8 cellular contexts compared by ENCODE assay signal in genomic region chr1:221743416-221744208, GRCh38. TPM values are rescaled to one million over a fixed set of nuclear protein-coding genes. Genes with fewer than 3 reads are reported as not detected.
DNase-seq lines count a peak whose midpoint lies in the region; ATAC-seq and TF ChIP-seq lines count a peak whose summit lies in the region.

No MANE protein-coding gene starts in this region.

- H3K27ac Mint-ChIP-seq in activated naive CD4-positive, alpha-beta T cell treated with anti-CD3 and anti-CD28 coated beads, Interleukin-2, amount 50 U/mL, for 24 hours: peak overlapping the region; percentile 71
- peak overlapping the region in 1 of 2 donors; percentile 78 for H3K27ac Mint-ChIP-seq in activated naive CD4-positive, alpha-beta T cell treated with anti-CD3 and anti-CD28 coated beads, Interleukin-2, amount 50 U/mL, for 72 hours
- peak overlapping the region; percentile 92 for H3K27ac Mint-ChIP-seq in activated naive CD8-positive, alpha-beta T cell treated with anti-CD3 and anti-CD28 coated beads, Interleukin-2, amount 10 ng/mL, durations not matched to agents 7 days and 5 days

- H3K27me3 ChIP-seq in left lung (no peaks in the 10 kb centered on the region), thyroid gland (no peaks in the 10 kb centered on the region)

- DNase-seq in activated naive CD4-positive, alpha-beta T cell treated with anti-CD3 and anti-CD28 coated beads, Interleukin-2, amount 50 U/mL, for 72 hours (ENCODE audit: low spot score in 2 of 2): no peak
- DNase-seq in activated naive CD8-positive, alpha-beta T cell treated with anti-CD3 and anti-CD28 coated beads, Interleukin-2, amount 10 ng/mL, durations not matched to agents 7 days and 5 days: no peak
- DNase-seq in left lung (no peak), thyroid gland (peak in 1 of 2 donors; percentile 89), activated gamma-delta T cell treated with Interleukin-2 at 50 U/mL for 16 hours (no peak)

- no peak for TF ChIP-seq POLR2A in thyroid gland (IDR thresholded peaks at IDR 0.05)

- H3K9me3 Mint-ChIP-seq in activated naive CD4-positive, alpha-beta T cell treated with anti-CD3 and anti-CD28 coated beads, Interleukin-2, amount 50 U/mL, for 24 hours: no peaks in the 10 kb centered on the region
- peaks cover 0 to 9% of the 10 kb centered on the region in 2 donors for H3K9me3 Mint-ChIP-seq in activated naive CD4-positive, alpha-beta T cell treated with anti-CD3 and anti-CD28 coated beads, Interleukin-2, amount 50 U/mL, for 72 hours
- peaks cover 2% of the 10 kb centered on the region for H3K9me3 Mint-ChIP-seq in activated naive CD8-positive, alpha-beta T cell treated with anti-CD3 and anti-CD28 coated beads, Interleukin-2, amount 10 ng/mL, durations not matched to agents 7 days and 5 days

- H3K27me3 Mint-ChIP-seq in activated naive CD4-positive, alpha-beta T cell treated with anti-CD3 and anti-CD28 coated beads, Interleukin-2, amount 50 U/mL, for 24 hours: no peaks in the 10 kb centered on the region
- H3K27me3 Mint-ChIP-seq in activated naive CD8-positive, alpha-beta T cell treated with anti-CD3 and anti-CD28 coated beads, Interleukin-2, amount 10 ng/mL, durations not matched to agents 7 days and 5 days: no peaks in the 10 kb centered on the region

- H3K4me1 ChIP-seq in left lung (peaks cover 0 to 22% of the 10 kb centered on the region in 2 donors), thyroid gland (peaks cover 9 to 14% of the 10 kb centered on the region in 2 donors)

- H3K4me3 Mint-ChIP-seq in activated naive CD4-positive, alpha-beta T cell treated with anti-CD3 and anti-CD28 coated beads, Interleukin-2, amount 50 U/mL, for 24 hours: peak overlapping the region; percentile 85
- peak overlapping the region; percentile 87 for H3K4me3 Mint-ChIP-seq in activated naive CD8-positive, alpha-beta T cell treated with anti-CD3 and anti-CD28 coated beads, Interleukin-2, amount 10 ng/mL, durations not matched to agents 7 days and 5 days

- H3K4me1 Mint-ChIP-seq in activated naive CD4-positive, alpha-beta T cell treated with anti-CD3 and anti-CD28 coated beads, Interleukin-2, amount 50 U/mL, for 24 hours: peaks cover 12% of the 10 kb centered on the region
- H3K4me1 Mint-ChIP-seq in activated naive CD8-positive, alpha-beta T cell treated with anti-CD3 and anti-CD28 coated beads, Interleukin-2, amount 10 ng/mL, durations not matched to agents 7 days and 5 days: peaks cover 19% of the 10 kb centered on the region

- ATAC-seq in activated naive CD4-positive, alpha-beta T cell treated with anti-CD3 and anti-CD28 coated beads, Interleukin-2, amount 50 U/mL, for 72 hours: no peak
- ATAC-seq in HG03571 (IDR thresholded peaks at IDR 0.05; ENCODE audit: unreplicated experiment): peak; percentile 22
- ATAC-seq in activated naive CD8-positive, alpha-beta T cell treated with anti-CD3 and anti-CD28 coated beads, Interleukin-2, amount 10 ng/mL, durations not matched to agents 7 days and 5 days (ENCODE audit: low read depth): no peak
- ATAC-seq in left lung: peak; percentile 31
- ATAC-seq in HG02852 (IDR thresholded peaks at IDR 0.05; ENCODE audit: unreplicated experiment): no peak

- peaks cover 0 to 5% of the 10 kb centered on the region in 2 donors for H3K36me3 ChIP-seq in left lung
- no peaks in the 10 kb centered on the region for H3K36me3 ChIP-seq in thyroid gland

- H3K9me3 ChIP-seq in left lung (no peaks in the 10 kb centered on the region), thyroid gland (no peaks in the 10 kb centered on the region)

- H3K27ac ChIP-seq in left lung (peak overlapping the region; percentile 97 to 99), thyroid gland (peak overlapping the region; percentile 96 to 99 (median 99))

- 28 to 33% methylated on average over 16 of the region's 16 CpGs for WGBS in thyroid gland, 2 donors

- TF ChIP-seq CTCF in left lung (IDR thresholded peaks at IDR 0.05): no peak
- no peak for TF ChIP-seq CTCF in thyroid gland (IDR thresholded peaks at IDR 0.05)

- H3K4me3 ChIP-seq in left lung: peak overlapping the region; percentile 61 to 62
- peak overlapping the region; percentile 37 to 77 (median 51) for H3K4me3 ChIP-seq in thyroid gland (replicated peaks in 1 of 3)

- POLR2A ChIA-PET in activated naive CD8-positive, alpha-beta T cell treated with anti-CD3 and anti-CD28 coated beads, Interleukin-2, amount 10 ng/mL, durations not matched to agents 7 days and 5 days (lab: Charles Lee): interaction anchor here (0.7 to 5.4 kb wide), 18 partner anchors 10 to 966 kb away, joined by 3 to 159 read pairs (median 4); no protein-coding TSS in a partner anchor

- peaks cover 7% of the 10 kb centered on the region for H3K36me3 Mint-ChIP-seq in activated naive CD4-positive, alpha-beta T cell treated with anti-CD3 and anti-CD28 coated beads, Interleukin-2, amount 50 U/mL, for 24 hours
- H3K36me3 Mint-ChIP-seq in activated naive CD4-positive, alpha-beta T cell treated with anti-CD3 and anti-CD28 coated beads, Interleukin-2, amount 50 U/mL, for 72 hours: peaks cover 7 to 10% of the 10 kb centered on the region in 2 donors
- H3K36me3 Mint-ChIP-seq in activated naive CD8-positive, alpha-beta T cell treated with anti-CD3 and anti-CD28 coated beads, Interleukin-2, amount 10 ng/mL, durations not matched to agents 7 days and 5 days: peaks cover 23% of the 10 kb centered on the region

- intact Hi-C loops in left lung (cut with DNase I): no loop called here
- intact Hi-C loops in thyroid gland (cut with DNase I): loop anchor here (10.0 kb wide), 1 partner anchor 199 kb away; no protein-coding TSS in a partner anchor

RNA-seq across cellular contexts. Expression of gene DUSP10, which starts 1.7 kb away (rescaled TPM):
- total RNA-seq in activated naive CD4-positive, alpha-beta T cell treated with anti-CD3 and anti-CD28 coated beads, Interleukin-2, amount 50 U/mL, for 72 hours: 1 to 10 TPM; 7.8 to 9.3 TPM
- total RNA-seq in activated naive CD8-positive, alpha-beta T cell treated with anti-CD3 and anti-CD28 coated beads, Interleukin-2, amount 10 ng/mL, durations not matched to agents 7 days and 5 days: 10 to 100 TPM; 14.8 to 15.7 TPM
- total RNA-seq in left lung (10 to 100 TPM; 12.6 to 14.5 TPM), thyroid gland (10 to 100 TPM in 1 of 4 donors, 1 to 10 TPM in 3; 7.2 to 13.8 (median 8.6) TPM)

Comparison
In these comparisons a context has a peak if more than half of its experiments do, and no peak if none do; other contexts are left out.
1. ATAC-seq: peak in HG03571 (single experiment) and left lung (single experiment); none in activated naive CD4-positive, alpha-beta T cell treated with anti-CD3 and anti-CD28 coated beads, Interleukin-2, amount 50 U/mL, for 72 hours (0 of 2), activated naive CD8-positive, alpha-beta T cell treated with anti-CD3 and anti-CD28 coated beads, Interleukin-2, amount 10 ng/mL, durations not matched to agents 7 days and 5 days (single experiment) and HG02852 (single experiment).